In genomic region chr3:45034612-45035252, GRCh38 we compare ENCODE assay signal across 8 cellular contexts. TPM values are rescaled to one million over a fixed set of nuclear protein-coding genes. Genes with fewer than 3 reads are reported as not detected.
DNase-seq lines count a peak whose midpoint lies in the region; ATAC-seq and TF ChIP-seq lines count a peak whose summit lies in the region.

No MANE protein-coding gene starts in this region.

- no peaks in the 10 kb centered on the region for H3K36me3 ChIP-seq in CD8-positive, alpha-beta T cell (ENCODE audit: insufficient read depth, low read length)
- H3K36me3 ChIP-seq in KMS-11 (ENCODE audit: insufficient read depth), result no peaks in the 10 kb centered on the region

- peak overlapping the region; percentile 3 for H3K4me3 Mint-ChIP-seq in CD8-positive, alpha-beta T cell
- H3K4me3 Mint-ChIP-seq in activated naive CD8-positive, alpha-beta T cell treated with anti-CD3 and anti-CD28 coated beads, Interleukin-2, amount 10 ng/mL, durations not matched to agents 7 days and 5 days, result peak overlapping the region; percentile 40
- peak overlapping the region; percentile 49 to 61 (median 60) for H3K4me3 Mint-ChIP-seq in nephron

- intact Hi-C loops in CD8-positive, alpha-beta T cell (cut with DNase I, micrococcal nuclease), result loop anchor here in 1 of 2 experiments (5.0 kb wide), 1 partner anchor 298 kb away; no protein-coding TSS in a partner anchor

- peaks cover 29% of the 10 kb centered on the region for H3K4me1 Mint-ChIP-seq in CD8-positive, alpha-beta T cell (ENCODE audit: low read depth)
- peaks cover 20% of the 10 kb centered on the region for H3K4me1 Mint-ChIP-seq in activated naive CD8-positive, alpha-beta T cell treated with anti-CD3 and anti-CD28 coated beads, Interleukin-2, amount 10 ng/mL, durations not matched to agents 7 days and 5 days
- H3K4me1 Mint-ChIP-seq in nephron, result peaks cover 25% of the 10 kb centered on the region

- H4K20me1 ChIP-seq in KMS-11 (ENCODE audit: insufficient read depth), result no peaks in the 10 kb centered on the region

- no peak overlapping the region for H3K27ac ChIP-seq in CD8-positive, alpha-beta T cell (ENCODE audit: low read depth, low read length)
- H3K27ac ChIP-seq in KMS-11, result peak overlapping the region; percentile 75

- ATAC-seq in CD8-positive, alpha-beta T cell, result no peak
- peak; percentile 66 for ATAC-seq in activated naive CD8-positive, alpha-beta T cell treated with anti-CD3 and anti-CD28 coated beads, Interleukin-2, amount 10 ng/mL, durations not matched to agents 7 days and 5 days (ENCODE audit: low read depth)
- ATAC-seq in GM21360 (IDR thresholded peaks at IDR 0.05; ENCODE audit: unreplicated experiment), result no peak

- DNase-seq in CD8-positive, alpha-beta T cell, result peak in 3 of 7 experiments; percentile 16 to 56 (median 27)
- DNase-seq in activated naive CD8-positive, alpha-beta T cell treated with anti-CD3 and anti-CD28 coated beads, Interleukin-2, amount 10 ng/mL, durations not matched to agents 7 days and 5 days, result peak; percentile 62
- DNase-seq in hepatic stellate cell (ENCODE audit: low spot score) (no peak), retina (no peak), HCEC 1CT (no peak)

- TF ChIP-seq CTCF in CD8-positive, alpha-beta T cell (IDR thresholded peaks at IDR 0.05), result no peak
- TF ChIP-seq CTCF in KMS-11 (conservative IDR thresholded peaks at IDR 0.05; ENCODE audit: low read depth, low read length) (no peak), nephron (IDR thresholded peaks at IDR 0.05; ENCODE audit: unreplicated experiment in 3 of 3) (no peak)

- H3K27me3 Mint-ChIP-seq in CD8-positive, alpha-beta T cell (ENCODE audit: low read depth), result peaks cover 38% of the 10 kb centered on the region
- H3K27me3 Mint-ChIP-seq in activated naive CD8-positive, alpha-beta T cell treated with anti-CD3 and anti-CD28 coated beads, Interleukin-2, amount 10 ng/mL, durations not matched to agents 7 days and 5 days, result peaks cover 14% of the 10 kb centered on the region
- peaks cover 54% of the 10 kb centered on the region for H3K27me3 Mint-ChIP-seq in nephron (ENCODE audit: low read depth)

- no peaks in the 10 kb centered on the region for H3K36me3 Mint-ChIP-seq in CD8-positive, alpha-beta T cell
- no peaks in the 10 kb centered on the region for H3K36me3 Mint-ChIP-seq in activated naive CD8-positive, alpha-beta T cell treated with anti-CD3 and anti-CD28 coated beads, Interleukin-2, amount 10 ng/mL, durations not matched to agents 7 days and 5 days
- H3K36me3 Mint-ChIP-seq in nephron (ENCODE audit: low read depth), result no peaks in the 10 kb centered on the region

- H2AFZ ChIP-seq in KMS-11 (ENCODE audit: low read depth), result peak overlapping the region; percentile 87

- H3K9ac ChIP-seq in KMS-11, result peak overlapping the region; percentile 46; the same call in 1 of the 2 replicates

- H3K27ac Mint-ChIP-seq in CD8-positive, alpha-beta T cell, result no peak overlapping the region
- peak overlapping the region; percentile 71 for H3K27ac Mint-ChIP-seq in activated naive CD8-positive, alpha-beta T cell treated with anti-CD3 and anti-CD28 coated beads, Interleukin-2, amount 10 ng/mL, durations not matched to agents 7 days and 5 days
- no peak overlapping the region for H3K27ac Mint-ChIP-seq in nephron

- CTCF ChIA-PET in CD8-positive, alpha-beta T cell (lab: Charles Lee), result interaction anchor here (0.8 to 17.6 kb wide), 3 partner anchors 176 to 1044 kb away, joined by 3 to 597 read pairs (median 31); no protein-coding TSS in a partner anchor

- no peaks in the 10 kb centered on the region for H3K9me3 Mint-ChIP-seq in CD8-positive, alpha-beta T cell
- H3K9me3 Mint-ChIP-seq in activated naive CD8-positive, alpha-beta T cell treated with anti-CD3 and anti-CD28 coated beads, Interleukin-2, amount 10 ng/mL, durations not matched to agents 7 days and 5 days, result no peaks in the 10 kb centered on the region
- no peaks in the 10 kb centered on the region for H3K9me3 Mint-ChIP-seq in nephron

- H3K79me2 ChIP-seq in KMS-11 (ENCODE audit: insufficient read depth, low read depth), result no peaks in the 10 kb centered on the region

- POLR2A ChIA-PET in CD8-positive, alpha-beta T cell (lab: Charles Lee), result no interaction called here
- POLR2A ChIA-PET in activated naive CD8-positive, alpha-beta T cell treated with anti-CD3 and anti-CD28 coated beads, Interleukin-2, amount 10 ng/mL, durations not matched to agents 7 days and 5 days (lab: Charles Lee), result interaction anchor here (0.6 to 1.3 kb wide), 3 partner anchors 22 to 59 kb away, joined by 3 to 4 read pairs (median 3); partner anchors contain the start of genes EXOSC7 and ZDHHC3

- H3K4me1 ChIP-seq in CD8-positive, alpha-beta T cell (ENCODE audit: insufficient read depth, low read length), result peaks cover 17% of the 10 kb centered on the region
- H3K4me1 ChIP-seq in KMS-11 (ENCODE audit: low read depth, poor library complexity, severe bottlenecking), result peaks cover 26% of the 10 kb centered on the region

- no peak overlapping the region for H3K4me3 ChIP-seq in CD8-positive, alpha-beta T cell (ENCODE audit: low read depth, low read length)
- no peak overlapping the region for H3K4me3 ChIP-seq in KMS-11 (IDR thresholded peaks at IDR 0.05; ENCODE audit: insufficient read depth, low read depth, low read length)

- no peaks in the 10 kb centered on the region for H3K27me3 ChIP-seq in CD8-positive, alpha-beta T cell (ENCODE audit: insufficient read depth, low read length)
- no peaks in the 10 kb centered on the region for H3K27me3 ChIP-seq in KMS-11 (ENCODE audit: insufficient read depth, low read depth)

- H3K9me3 ChIP-seq in CD8-positive, alpha-beta T cell (ENCODE audit: low read length), result no peaks in the 10 kb centered on the region

- H3K4me2 ChIP-seq in KMS-11, result peak overlapping the region; percentile 83

RNA-seq across cellular contexts. Expression of gene CLEC3B, which starts 8.6 kb away (rescaled TPM):
- total RNA-seq in CD8-positive, alpha-beta T cell, result under 1 TPM in 1 of 2 experiments, not detected in 1; 0.38 TPM
- under 1 TPM in 1 of 2 experiments, not detected in 1; 0.45 TPM for total RNA-seq in activated naive CD8-positive, alpha-beta T cell treated with anti-CD3 and anti-CD28 coated beads, Interleukin-2, amount 10 ng/mL, durations not matched to agents 7 days and 5 days

RNA-seq across cellular contexts. Expression of gene EXOSC7, which starts 58.7 kb away (rescaled TPM):
- total RNA-seq in CD8-positive, alpha-beta T cell, result 10 to 100 TPM; 35.2 to 39.3 TPM
- 10 to 100 TPM; 47.8 to 49.0 TPM for total RNA-seq in activated naive CD8-positive, alpha-beta T cell treated with anti-CD3 and anti-CD28 coated beads, Interleukin-2, amount 10 ng/mL, durations not matched to agents 7 days and 5 days

RNA-seq across cellular contexts. Expression of gene ZDHHC3, which starts 58.8 kb away (rescaled TPM):
- 10 to 100 TPM; 42.2 to 42.4 TPM for total RNA-seq in CD8-positive, alpha-beta T cell
- total RNA-seq in activated naive CD8-positive, alpha-beta T cell treated with anti-CD3 and anti-CD28 coated beads, Interleukin-2, amount 10 ng/mL, durations not matched to agents 7 days and 5 days, result 10 to 100 TPM; 44.7 to 51.1 TPM

Comparison
In these comparisons a context has a peak if more than half of its experiments do, and no peak if none do; other contexts are left out.
1. H3K4me3 Mint-ChIP-seq: peak in every context shown above with its lines; median percentile 60 in nephron; 40 in activated naive CD8-positive, alpha-beta T cell treated with anti-CD3 and anti-CD28 coated beads, Interleukin-2, amount 10 ng/mL, durations not matched to agents 7 days and 5 days; 3 in CD8-positive, alpha-beta T cell.